Comparison of ENCODE assay signal across 19 cellular contexts in the genomic region with DNA sequence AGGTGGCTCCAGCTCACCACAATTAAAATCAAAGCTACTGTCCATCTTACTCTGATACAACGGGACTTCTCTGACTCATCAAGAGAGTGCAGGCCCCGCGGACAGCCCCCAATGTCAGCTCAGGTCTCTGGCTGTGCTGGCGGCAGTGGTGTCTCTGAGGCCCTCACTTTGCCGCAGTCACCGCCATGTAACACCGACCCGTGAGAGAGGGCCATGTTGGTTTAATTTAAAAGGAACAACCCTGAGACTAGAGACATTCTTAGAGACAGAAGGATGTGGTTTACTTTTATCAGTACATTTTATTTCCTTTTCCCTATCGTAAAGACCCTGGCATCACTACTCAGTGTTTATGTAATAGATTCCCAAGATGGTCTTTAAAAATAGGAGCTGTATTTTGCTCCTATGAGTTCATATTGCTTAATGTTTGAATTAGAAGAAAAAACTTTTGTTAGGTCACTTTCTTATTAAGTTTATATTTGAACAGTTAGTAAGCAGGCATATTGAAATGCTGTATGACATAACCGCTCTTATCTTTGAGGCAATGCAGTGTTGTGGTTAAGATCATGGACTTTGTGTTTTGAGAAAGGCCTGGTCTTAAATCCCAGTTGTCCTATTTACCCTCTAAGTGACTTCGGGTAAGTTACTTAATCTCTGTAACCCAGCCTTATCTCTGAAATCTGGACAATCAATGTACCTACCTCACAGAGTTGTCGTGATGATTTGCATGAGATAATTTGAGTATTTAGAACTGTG. TPM values are rescaled to one million over a fixed set of nuclear protein-coding genes. Genes with fewer than 3 reads are reported as not detected.
DNase-seq lines count a peak whose midpoint lies in the region; ATAC-seq and TF ChIP-seq lines count a peak whose summit lies in the region.
"Had no signal": no experiment of that assay in that cellular context is flagged by ENCODE, and none has a peak within 500 bp of the region (broad histone marks: within the 10 kb centered on the region; RNA-seq: fewer than 3 reads in every experiment).

No MANE protein-coding gene starts in this region.

- H3K27me3 Mint-ChIP-seq in mesothelial cell of epicardium (ENCODE audit: low read depth) = no peaks in the 10 kb centered on the region
- H3K27me3 Mint-ChIP-seq: activated naive CD8-positive, alpha-beta T cell treated with anti-CD3 and anti-CD28 coated beads for 36 hours had no signal

- no peak overlapping the region for H3K4me3 Mint-ChIP-seq in mesothelial cell of epicardium
- H3K4me3 Mint-ChIP-seq: activated naive CD8-positive, alpha-beta T cell treated with anti-CD3 and anti-CD28 coated beads for 36 hours; nephron had no signal

- DNase-seq in DND-41 (peak; percentile 18), KBM-7 (peak; percentile 70), amniotic epithelial cell (ENCODE audit: low read depth) (peak; percentile 89), mesothelial cell of epicardium (ENCODE audit: low spot score in 2 of 2, unreplicated experiment in 2 of 2) (no peak), SHP77 (lab: John Stamatoyannopoulos, UW) (no peak)
- DNase-seq: activated CD4-positive, alpha-beta T cell treated with anti-CD3 and anti-CD28 coated beads, Interleukin-2, amount 50 U/mL, for 4 hours; activated naive CD8-positive, alpha-beta T cell treated with anti-CD3 and anti-CD28 coated beads for 36 hours; activated T-cell treated with anti-CD3 and anti-CD28 coated beads, Interleukin-2, amount 50 U/mL, for 48 hours; effector CD4-positive, alpha-beta T cell; GOT3; islet precursor cell; NCI-H2081; NCI-H524 treated with DMSO at 0.1 percent for 48 hours; PC-9; psoas muscle had no signal

- no peak overlapping the region for H3K27ac ChIP-seq in DND-41 (ENCODE audit: low read length)
- H3K27ac ChIP-seq: PC-9, psoas muscle, thoracic aorta had no signal

- TF ChIP-seq CTCF in DND-41 (IDR thresholded peaks at IDR 0.05; ENCODE audit: borderline replicate concordance, extremely low read depth, low read length, poor library complexity, severe bottlenecking) (no peak), mesothelial cell of epicardium (IDR thresholded peaks at IDR 0.05; ENCODE audit: unreplicated experiment) (no peak)

- no peak overlapping the region for H3K4me2 ChIP-seq in DND-41 (ENCODE audit: insufficient read depth, low read length)
- H3K4me2 ChIP-seq: PC-9 had no signal

- H3K27ac Mint-ChIP-seq in mesothelial cell of epicardium = peak overlapping the region; percentile 72
- H3K27ac Mint-ChIP-seq: activated naive CD8-positive, alpha-beta T cell treated with anti-CD3 and anti-CD28 coated beads for 36 hours; nephron had no signal

- no peaks in the 10 kb centered on the region for H4K20me1 ChIP-seq in DND-41 (ENCODE audit: insufficient read depth, low read length)

- in situ Hi-C loops in KBM-7 (cut with MboI; ENCODE audit: low pct_unique_long_range_greater_than_20kb, low sequenced_read_pairs) = no loop called here

- no peaks in the 10 kb centered on the region for H3K36me3 Mint-ChIP-seq in mesothelial cell of epicardium

- no peaks in the 10 kb centered on the region for H3K9me3 Mint-ChIP-seq in mesothelial cell of epicardium
- H3K9me3 Mint-ChIP-seq: activated naive CD8-positive, alpha-beta T cell treated with anti-CD3 and anti-CD28 coated beads for 36 hours; nephron had no signal

- peak; percentile 67 for ATAC-seq in DND-41 (ENCODE audit: insufficient read depth, low read depth)
- ATAC-seq in HG02938 (IDR thresholded peaks at IDR 0.05; ENCODE audit: unreplicated experiment) = no peak
- no peak for ATAC-seq in HG03108 (IDR thresholded peaks at IDR 0.05; ENCODE audit: unreplicated experiment)
- ATAC-seq: psoas muscle had no signal

- H3K4me1 ChIP-seq in DND-41 (ENCODE audit: insufficient read depth, low read length) = 0 out of 2 replicates have a peak, but pooled peaks cover 2% of the 10 kb centered on the region
- H3K4me1 ChIP-seq: psoas muscle had no signal

- H3K4me1 Mint-ChIP-seq in mesothelial cell of epicardium = peaks cover 19% of the 10 kb centered on the region

- no peak overlapping the region for H3K4me3 ChIP-seq in DND-41 (ENCODE audit: low read depth in 1 of 2, low read length in 2 of 2)
- H3K4me3 ChIP-seq: PC-9, psoas muscle, thoracic aorta had no signal

- no peaks in the 10 kb centered on the region for H3K79me2 ChIP-seq in DND-41 (ENCODE audit: insufficient read depth, low read length)

- H2AFZ ChIP-seq in DND-41 (ENCODE audit: low read depth, low read length) = no peak overlapping the region
- H2AFZ ChIP-seq: PC-9 had no signal

- no peaks in the 10 kb centered on the region for H3K9me3 ChIP-seq in DND-41 (ENCODE audit: insufficient read depth, low read length, severe bottlenecking)
- H3K9me3 ChIP-seq: psoas muscle, thoracic aorta had no signal

- H3K27me3 ChIP-seq in DND-41 (ENCODE audit: insufficient read depth, low read length, poor library complexity) = no peaks in the 10 kb centered on the region

- H3K9ac ChIP-seq in DND-41 (ENCODE audit: low read depth, low read length) = no peak overlapping the region

- no peaks in the 10 kb centered on the region for H3K36me3 ChIP-seq in DND-41 (ENCODE audit: insufficient read depth, low read length)
- H3K36me3 ChIP-seq: thoracic aorta had no signal

RNA-seq across cellular contexts. Expression of gene DGKH, which starts 23.4 kb away (rescaled TPM):
- total RNA-seq in mesothelial cell of epicardium = 9.2 to 10.0 TPM (median 9.7 TPM) in 3 replicates

Comparison
In these comparisons a context has a peak if more than half of its experiments do, and no peak if none do; other contexts are left out.
1. DNase-seq: peak in DND-41 (single experiment), KBM-7 (single experiment) and amniotic epithelial cell (single experiment); none in mesothelial cell of epicardium (0 of 2) and SHP77 (0 of 2).